14 cellular contexts compared by ENCODE assay signal in the genomic region with DNA sequence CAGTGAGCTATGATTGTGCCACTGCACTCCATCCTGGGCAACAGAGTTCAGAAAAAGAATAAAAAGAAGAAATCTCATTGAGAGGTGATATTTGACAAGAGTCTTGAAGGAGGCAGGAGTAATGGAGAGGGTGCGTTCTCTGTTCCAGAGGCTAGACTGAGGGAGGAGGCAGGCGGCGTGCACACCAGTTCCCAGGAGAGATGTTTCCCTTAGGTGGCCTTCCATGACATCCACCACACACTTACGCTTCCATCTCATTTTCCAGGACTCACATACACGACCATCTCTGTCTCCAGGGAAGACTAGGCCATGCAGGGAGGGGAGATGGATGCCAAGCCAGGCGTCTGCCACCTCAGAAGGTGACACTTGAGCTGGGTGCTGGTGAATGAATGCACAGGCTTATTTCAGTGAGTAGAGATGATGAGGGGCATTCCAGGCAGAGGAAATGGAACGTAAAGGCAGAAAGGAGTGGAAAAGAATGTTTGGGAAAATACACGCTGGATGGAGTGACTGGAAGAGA. TPM values are rescaled to one million over a fixed set of nuclear protein-coding genes. Genes with fewer than 3 reads are reported as not detected.
A peak's percentile ranks its signal among the peaks of the same experiment; 100 is the strongest.
DNase-seq lines count a peak whose midpoint lies in the region; ATAC-seq and TF ChIP-seq lines count a peak whose summit lies in the region.
"Had no signal": no experiment of that assay in that cellular context is flagged by ENCODE, and none has a peak within 500 bp of the region (broad histone marks: within the 10 kb centered on the region; RNA-seq: fewer than 3 reads in every experiment).

No MANE protein-coding gene starts in this region.

- WGBS in neuronal stem cell (ENCODE audit: extremely low coverage in 2 of 2, insufficient read length in 2 of 2, insufficient replicate concordance in 1 of 2), 2 donors = 100% methylated on average over 1 of the region's 8 CpGs; no CpG with 5 or more reads in 1 of the 2 donors
- 77 to 85% (median 80%) methylated on average over 8 of the region's 8 CpGs for WGBS in stomach, 5 donors

- peak overlapping the region; percentile 39 for H3K4me3 Mint-ChIP-seq in endothelial cell (ENCODE audit: unreplicated experiment)
- H3K4me3 Mint-ChIP-seq in CD8-positive, alpha-beta T cell = no peak overlapping the region
- H3K4me3 Mint-ChIP-seq: B cell; CD4-positive, alpha-beta T cell had no signal

- TF ChIP-seq CTCF in RWPE2 (IDR thresholded peaks at IDR 0.05; ENCODE audit: poor library complexity, severe bottlenecking) = no peak
- TF ChIP-seq CTCF in endothelial cell (IDR thresholded peaks at IDR 0.05; ENCODE audit: unreplicated experiment) = no peak
- TF ChIP-seq CTCF in stomach (IDR thresholded peaks at IDR 0.05) = no peak
- TF ChIP-seq CTCF in CD8-positive, alpha-beta T cell (IDR thresholded peaks at IDR 0.05) = no peak

- H3K79me2 ChIP-seq in Karpas-422 (ENCODE audit: low read length) = no peaks in the 10 kb centered on the region

- no peak overlapping the region for H3K14ac ChIP-seq in neuronal stem cell (ENCODE audit: low read length)

- H3K27me3 Mint-ChIP-seq in endothelial cell (ENCODE audit: unreplicated experiment) = peaks cover 3% of the 10 kb centered on the region
- no peaks in the 10 kb centered on the region for H3K27me3 Mint-ChIP-seq in CD8-positive, alpha-beta T cell (ENCODE audit: low read depth)

- CTCF ChIA-PET in CD8-positive, alpha-beta T cell (lab: Charles Lee) = interaction anchor here (0.9 to 1.0 kb wide), 3 partner anchors 12 to 1494 kb away, joined by 3 to 5 read pairs (median 4); no protein-coding TSS in a partner anchor

- peak overlapping the region; percentile 18 for H2BK12ac ChIP-seq in neuronal stem cell (ENCODE audit: low read length)

- peak overlapping the region; percentile 40 for H3K9ac ChIP-seq in neuronal stem cell (ENCODE audit: low read depth, low read length, poor library complexity)
- H3K9ac ChIP-seq in Karpas-422 (ENCODE audit: low read length) = no peak overlapping the region

- POLR2A ChIA-PET in CD8-positive, alpha-beta T cell (lab: Charles Lee) = no interaction called here

- H3K4me1 ChIP-seq in RWPE2 (ENCODE audit: insufficient read depth, poor library complexity, severe bottlenecking) (no peaks in the 10 kb centered on the region), neuronal stem cell (ENCODE audit: control insufficient read depth in 2 of 2, insufficient read depth in 1 of 2, low read depth in 1 of 2, low read length in 2 of 2) (no peaks in the 10 kb centered on the region), stomach (peaks cover 0 to 7% (median 3%) of the 10 kb centered on the region in 4 donors), Karpas-422 (ENCODE audit: low read length) (peaks cover under 1% of the 10 kb centered on the region; the same call in 1 of the 2 replicates)
- H3K4me1 ChIP-seq in CD8-positive, alpha-beta T cell (ENCODE audit: insufficient read depth, low read length) = no peaks in the 10 kb centered on the region
- H3K4me1 ChIP-seq: HAP-1 had no signal

- H4K8ac ChIP-seq in neuronal stem cell (ENCODE audit: low read depth, low read length) = peak overlapping the region; percentile 58

- H3K36me3 Mint-ChIP-seq in endothelial cell (ENCODE audit: low read depth, unreplicated experiment) = no peaks in the 10 kb centered on the region
- no peaks in the 10 kb centered on the region for H3K36me3 Mint-ChIP-seq in CD8-positive, alpha-beta T cell

- peak overlapping the region; percentile 33 for H3K27ac Mint-ChIP-seq in endothelial cell (ENCODE audit: unreplicated experiment)
- H3K27ac Mint-ChIP-seq in CD8-positive, alpha-beta T cell = no peak overlapping the region
- H3K27ac Mint-ChIP-seq: B cell; CD4-positive, alpha-beta T cell had no signal

- no peaks in the 10 kb centered on the region for H3K9me2 ChIP-seq in Karpas-422 (replicated peaks; ENCODE audit: insufficient read depth, low read length)

- H3K27ac ChIP-seq in RWPE2 (ENCODE audit: poor library complexity, severe bottlenecking) = no peak overlapping the region
- no peak overlapping the region for H3K27ac ChIP-seq in neuronal stem cell (replicated peaks; ENCODE audit: low read length)
- no peak overlapping the region for H3K27ac ChIP-seq in stomach
- no peak overlapping the region for H3K27ac ChIP-seq in CD8-positive, alpha-beta T cell (ENCODE audit: low read depth, low read length)
- no peak overlapping the region for H3K27ac ChIP-seq in Karpas-422 (ENCODE audit: low read length)

- no peaks in the 10 kb centered on the region for H3K79me1 ChIP-seq in neuronal stem cell (ENCODE audit: low read depth, low read length)

- H3K9me3 Mint-ChIP-seq in endothelial cell (ENCODE audit: unreplicated experiment) = no peaks in the 10 kb centered on the region
- H3K9me3 Mint-ChIP-seq in CD8-positive, alpha-beta T cell = peaks cover 2% of the 10 kb centered on the region
- H3K9me3 Mint-ChIP-seq: CD4-positive, alpha-beta T cell had no signal

- H2BK5ac ChIP-seq in neuronal stem cell (ENCODE audit: low read length) = no peak overlapping the region

- H3K23ac ChIP-seq in neuronal stem cell (ENCODE audit: low read depth, low read length, poor library complexity) = no peak overlapping the region

- no peak for TF ChIP-seq POLR2A in stomach (IDR thresholded peaks at IDR 0.05)

- H4K91ac ChIP-seq in neuronal stem cell (ENCODE audit: low read depth, low read length, poor library complexity) = no peak overlapping the region

- H3K9me3 ChIP-seq in RWPE2 (ENCODE audit: severe bottlenecking) (no peaks in the 10 kb centered on the region), neuronal stem cell (replicated peaks in 1 of 2; ENCODE audit: control insufficient read depth in 2 of 2, insufficient read depth in 1 of 2, low read depth in 1 of 2, low read length in 2 of 2) (peaks cover 0 to 4% of the 10 kb centered on the region in 2 donors), stomach (no peaks in the 10 kb centered on the region), Karpas-422 (ENCODE audit: low read length) (no peaks in the 10 kb centered on the region)
- no peaks in the 10 kb centered on the region for H3K9me3 ChIP-seq in CD8-positive, alpha-beta T cell (ENCODE audit: low read length)
- H3K9me3 ChIP-seq: HAP-1 had no signal

- H2BK120ac ChIP-seq in neuronal stem cell (ENCODE audit: low read depth, low read length) = no peak overlapping the region

- DNase-seq in RWPE2 (ENCODE audit: low spot score) (peak; percentile 2), endothelial cell (ENCODE audit: low spot score) (no peak), neuronal stem cell (ENCODE audit: low spot score) (no peak), stomach (peak; percentile 8), ureter (ENCODE audit: low spot score) (no peak), Karpas-422 (no peak)
- no peak for DNase-seq in CD8-positive, alpha-beta T cell
- DNase-seq: C1 segment of cervical spinal cord; CD4-positive, alpha-beta T cell; DMS79; GOT3 had no signal

- H3K4ac ChIP-seq in neuronal stem cell (ENCODE audit: low read length) = no peak overlapping the region

- H2AFZ ChIP-seq in neuronal stem cell (ENCODE audit: low read length) (no peak overlapping the region), Karpas-422 (ENCODE audit: low read length) (no peak overlapping the region)

- no peaks in the 10 kb centered on the region for H4K20me1 ChIP-seq in Karpas-422 (ENCODE audit: insufficient read depth, low read depth, low read length)

- H3K4me2 ChIP-seq in neuronal stem cell (ENCODE audit: insufficient read depth, low read length, poor library complexity, severe bottlenecking) = no peak overlapping the region
- no peak overlapping the region for H3K4me2 ChIP-seq in Karpas-422 (ENCODE audit: low read depth, low read length, poor library complexity, severe bottlenecking)

- no peak overlapping the region for H2AK5ac ChIP-seq in neuronal stem cell (ENCODE audit: low read depth, low read length)

- H3K4me1 Mint-ChIP-seq in endothelial cell (ENCODE audit: unreplicated experiment) = peaks cover 4% of the 10 kb centered on the region
- peaks cover 3% of the 10 kb centered on the region for H3K4me1 Mint-ChIP-seq in CD8-positive, alpha-beta T cell (ENCODE audit: low read depth)

- no peaks in the 10 kb centered on the region for H3K36me3 ChIP-seq in RWPE2 (ENCODE audit: low read depth)
- no peaks in the 10 kb centered on the region for H3K36me3 ChIP-seq in neuronal stem cell (replicated peaks in 1 of 2; ENCODE audit: control insufficient read depth in 2 of 2, insufficient read depth in 2 of 2, low read length in 2 of 2)
- no peaks in the 10 kb centered on the region for H3K36me3 ChIP-seq in stomach
- H3K36me3 ChIP-seq in CD8-positive, alpha-beta T cell (ENCODE audit: insufficient read depth, low read length) = no peaks in the 10 kb centered on the region
- H3K36me3 ChIP-seq in Karpas-422 (ENCODE audit: insufficient read depth, low read length) = no peaks in the 10 kb centered on the region
- H3K36me3 ChIP-seq: HAP-1 had no signal

- H3K4me3 ChIP-seq in RWPE2 (ENCODE audit: severe bottlenecking) (no peak overlapping the region), neuronal stem cell (ENCODE audit: low read length in 2 of 2) (peak overlapping the region in 1 of 2 donors; percentile 44), stomach (no peak overlapping the region), Karpas-422 (ENCODE audit: low read length) (no peak overlapping the region)
- H3K4me3 ChIP-seq in CD8-positive, alpha-beta T cell (ENCODE audit: low read depth, low read length) = no peak overlapping the region
- H3K4me3 ChIP-seq: GM12878, HAP-1 had no signal

- no peak for TF ChIP-seq EP300 in stomach (IDR thresholded peaks at IDR 0.05)

- no peak overlapping the region for H2BK15ac ChIP-seq in neuronal stem cell (ENCODE audit: low read length)

- peak overlapping the region; percentile 36 for H3K18ac ChIP-seq in neuronal stem cell (ENCODE audit: low read length)

- no peak for ATAC-seq in RWPE2 (ENCODE audit: low read depth)
- ATAC-seq in CD8-positive, alpha-beta T cell = no peak
- ATAC-seq: GM12878 had no signal

- intact Hi-C loops in stomach (cut with DNase I; ENCODE audit: low total_unique reads) = no loop called here
- intact Hi-C loops in CD8-positive, alpha-beta T cell (cut with DNase I, micrococcal nuclease) = no loop called here

- H3K27me3 ChIP-seq in RWPE2 (ENCODE audit: insufficient read depth, poor library complexity, severe bottlenecking) (no peaks in the 10 kb centered on the region), neuronal stem cell (ENCODE audit: control insufficient read depth in 3 of 3, insufficient read depth in 3 of 3, low read depth in 1 of 3, low read length in 3 of 3) (no peaks in the 10 kb centered on the region), stomach (no peaks in the 10 kb centered on the region), Karpas-422 (ENCODE audit: low read length) (no peaks in the 10 kb centered on the region)
- H3K27me3 ChIP-seq in CD8-positive, alpha-beta T cell (ENCODE audit: insufficient read depth, low read length) = no peaks in the 10 kb centered on the region

RNA-seq across cellular contexts. Expression of gene N4BP1, which starts 25.3 kb away (rescaled TPM):
- total RNA-seq in endothelial cell (ENCODE audit: unreplicated experiment) (52.2 TPM), stomach (10 to 100 TPM in 4 of 5 donors, 1 to 10 TPM in 1; 6.4 to 54.3 (median 40.6) TPM), ureter (49.7 TPM)
- polyA plus RNA-seq in neuronal stem cell (2013, experiment 1 of 2) = 16.8 TPM
- polyA plus RNA-seq in neuronal stem cell (2013, experiment 2 of 2) = 18.2 TPM
- polyA plus RNA-seq in stomach = 1 to 10 TPM; 6.7 to 8.5 (median 7.6) TPM
- total RNA-seq in CD8-positive, alpha-beta T cell = 100 to 1,000 TPM; 153 to 156 TPM
- total RNA-seq in Karpas-422 (2014; rRNA removed; shearing (Covaris generic); ENCODE audit: low replicate concordance) = 11.1 and 33.5 TPM in 2 replicates

Comparison
In these comparisons a context has a peak if more than half of its experiments do, and no peak if none do; other contexts are left out.
1. DNase-seq: peak in RWPE2 (single experiment) and stomach (single experiment); none in endothelial cell (single experiment), neuronal stem cell (single experiment), ureter (single experiment), CD8-positive, alpha-beta T cell (0 of 7) and Karpas-422 (single experiment).